In genomic region chr15:63157066-63157890, GRCh38 we compare ENCODE assay signal across 8 cellular contexts. TPM values are rescaled to one million over a fixed set of nuclear protein-coding genes. Genes with fewer than 3 reads are reported as not detected.
A peak's percentile ranks its signal among the peaks of the same experiment; 100 is the strongest.
DNase-seq lines count a peak whose midpoint lies in the region; FAIRE-seq and TF ChIP-seq lines count a peak whose summit lies in the region.

TSS of gene RPS27L (minus strand) at chr15:63157477. CDS start at chr15:63157405, 72 bp downstream.

- peak within 1 kb of the TSS; percentile 82 for H3K4me3 ChIP-seq in HFF-Myc (replicated peaks; ENCODE audit: low read depth, low read length)
- H3K4me3 ChIP-seq in neutrophil (ENCODE audit: low read depth in 1 of 2, low read length in 1 of 2), result peak within 1 kb of the TSS; percentile 97 to 98

- in situ Hi-C loops in SK-MEL-5 (cut with HindIII; ENCODE audit: low pct_unique_long_range_greater_than_20kb, low sequenced_read_pairs), result no loop called here

- peak within 1 kb of the TSS; percentile 90 for H3K27ac ChIP-seq in neutrophil

- no peaks in the 10 kb centered on the region for H3K27me3 ChIP-seq in neutrophil

- H3K36me3 ChIP-seq in neutrophil, result peaks cover 17% of the 10 kb centered on the region

- peaks cover 13 to 20% of the 10 kb centered on the region in 2 experiments for H3K4me1 ChIP-seq in neutrophil (ENCODE audit: control insufficient read depth in 1 of 2, insufficient read depth in 1 of 2, low read depth in 1 of 2, low read length in 1 of 2)

- no peak for FAIRE-seq in frontal cortex (lab: Jason Lieb, UNC)

- TF ChIP-seq CTCF in HFF-Myc (IDR thresholded peaks at IDR 0.05; ENCODE audit: low read depth, low read length, missing control alignments), result no peak
- no peak for TF ChIP-seq CTCF in neutrophil (IDR thresholded peaks at IDR 0.05)
- TF ChIP-seq CTCF in subcutaneous adipose tissue (IDR thresholded peaks at IDR 0.05; ENCODE audit: low read depth), result no peak

- DNase-seq in GM03348 (ENCODE audit: low spot score) (peak; percentile 91), HFF-Myc (ENCODE audit: extremely low read depth, low read depth) (peak; percentile 79), NAMALWA (ENCODE audit: low spot score) (peak; percentile 95), SK-MEL-5 (ENCODE audit: low read depth, low spot score) (peak; percentile 95), frontal cortex (ENCODE audit: low spot score in 2 of 2) (peak; percentile 79 to 82)
- DNase-seq in activated naive CD4-positive, alpha-beta T cell treated with Interleukin-2 at 50 U/mL for 16 hours, result peak; percentile 90

- H3K9me3 ChIP-seq in neutrophil, result no peaks in the 10 kb centered on the region

RNA-seq across cellular contexts. Expression of gene RPS27L, which starts in this region (rescaled TPM):
- total RNA-seq in SK-MEL-5 (2014; rRNA removed; shearing (Covaris generic)), result 362 and 373 TPM in 2 replicates
- 105 and 158 TPM in 2 replicates for polyA plus RNA-seq in SK-MEL-5 (2015; cell fraction: cytosol; rRNA removed)
- polyA plus RNA-seq in SK-MEL-5 (2015; cell fraction: nucleus; rRNA removed), result 53.0 and 86.8 TPM in 2 replicates
- total RNA-seq in frontal cortex, result 21.6 TPM
- 100 to 1,000 TPM in 2 of 4 donors, 10 to 100 TPM in 2; 46.2 to 172 (median 99.7) TPM for total RNA-seq in subcutaneous adipose tissue

Comparison
In these comparisons a context has a peak if more than half of its experiments do, and no peak if none do; other contexts are left out.
1. Peak in every context shown above with its lines: DNase-seq, H3K4me3 ChIP-seq and H3K27ac ChIP-seq.